ENCODE assay signal across 4 cellular contexts in the genomic region with DNA sequence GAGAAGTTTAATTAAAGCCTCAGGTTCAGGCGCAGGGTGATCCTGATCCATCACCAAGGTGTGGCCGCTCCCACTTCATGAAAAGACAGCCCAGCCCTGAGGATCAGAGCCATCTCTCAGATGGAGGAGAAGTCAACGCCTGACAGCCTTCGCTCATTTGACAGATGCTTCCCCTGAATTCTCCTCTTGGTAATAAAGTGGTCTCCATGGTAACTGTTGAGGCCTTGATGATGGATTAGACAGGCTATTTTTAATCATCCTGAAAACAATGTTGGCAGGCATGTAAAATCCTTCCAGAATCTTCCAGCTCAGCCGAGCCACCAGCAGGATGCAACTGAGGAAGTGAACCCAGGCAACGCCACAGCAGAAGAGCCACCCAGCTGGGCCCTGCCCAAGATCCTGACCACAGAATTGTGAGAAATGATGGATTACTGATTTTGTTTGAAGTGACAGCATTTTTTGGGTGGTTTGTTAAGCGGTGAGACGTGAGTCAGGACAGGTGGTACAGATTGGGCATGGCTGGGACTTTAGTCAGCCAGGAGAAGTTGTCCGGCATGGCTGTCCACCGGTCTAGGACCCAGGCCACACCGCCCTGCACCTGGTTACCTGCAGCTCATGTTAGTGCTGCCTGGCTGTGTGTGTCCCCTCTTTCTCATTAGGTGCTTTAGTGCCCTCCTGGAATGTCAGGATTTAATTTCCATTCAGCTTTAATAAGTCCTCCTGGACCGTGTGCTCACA.
A peak's percentile ranks its signal among the peaks of the same experiment; 100 is the strongest.
TF ChIP-seq lines count a peak whose summit lies in the region.

No MANE protein-coding gene starts in this region.

TF ChIP-seq in HepG2, 621 proteins besides CTCF, POLR2A, EP300 and RAD21:
- peak; percentile 94 for TF ChIP-seq ZNF331 (CRISPR knock-in tag; IDR thresholded peaks at IDR 0.05)
- TF ChIP-seq MTF2 (CRISPR knock-in tag; IDR thresholded peaks at IDR 0.05; ENCODE audit: borderline replicate concordance), result no peak

TF ChIP-seq in K562, 482 proteins besides CTCF, POLR2A, EP300 and RAD21:
- TF ChIP-seq ZNF507 (tag; conservative IDR thresholded peaks at IDR 0.05), result no peak
- peak; percentile 18 for TF ChIP-seq MEIS2 (IDR thresholded peaks at IDR 0.05; ENCODE audit: partially characterized antibody)
- TF ChIP-seq, protein P1, sequence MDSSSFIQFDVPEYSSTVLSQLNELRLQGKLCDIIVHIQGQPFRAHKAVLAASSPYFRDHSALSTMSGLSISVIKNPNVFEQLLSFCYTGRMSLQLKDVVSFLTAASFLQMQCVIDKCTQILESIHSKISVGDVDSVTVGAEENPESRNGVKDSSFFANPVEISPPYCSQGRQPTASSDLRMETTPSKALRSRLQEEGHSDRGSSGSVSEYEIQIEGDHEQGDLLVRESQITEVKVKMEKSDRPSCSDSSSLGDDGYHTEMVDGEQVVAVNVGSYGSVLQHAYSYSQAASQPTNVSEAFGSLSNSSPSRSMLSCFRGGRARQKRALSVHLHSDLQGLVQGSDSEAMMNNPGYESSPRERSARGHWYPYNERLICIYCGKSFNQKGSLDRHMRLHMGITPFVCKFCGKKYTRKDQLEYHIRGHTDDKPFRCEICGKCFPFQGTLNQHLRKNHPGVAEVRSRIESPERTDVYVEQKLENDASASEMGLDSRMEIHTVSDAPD (CRISPR knock-in tag; IDR thresholded peaks at IDR 0.05), result no peak
- peak; percentile 78 for TF ChIP-seq RFX1 (IDR thresholded peaks at IDR 0.05)
- TF ChIP-seq, protein P2, sequence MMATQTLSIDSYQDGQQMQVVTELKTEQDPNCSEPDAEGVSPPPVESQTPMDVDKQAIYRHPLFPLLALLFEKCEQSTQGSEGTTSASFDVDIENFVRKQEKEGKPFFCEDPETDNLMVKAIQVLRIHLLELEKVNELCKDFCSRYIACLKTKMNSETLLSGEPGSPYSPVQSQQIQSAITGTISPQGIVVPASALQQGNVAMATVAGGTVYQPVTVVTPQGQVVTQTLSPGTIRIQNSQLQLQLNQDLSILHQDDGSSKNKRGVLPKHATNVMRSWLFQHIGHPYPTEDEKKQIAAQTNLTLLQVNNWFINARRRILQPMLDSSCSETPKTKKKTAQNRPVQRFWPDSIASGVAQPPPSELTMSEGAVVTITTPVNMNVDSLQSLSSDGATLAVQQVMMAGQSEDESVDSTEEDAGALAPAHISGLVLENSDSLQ (IDR thresholded peaks at IDR 0.05), result peak; percentile 39; the same call in 1 of the 2 replicates
- TF ChIP-seq, protein P3, sequence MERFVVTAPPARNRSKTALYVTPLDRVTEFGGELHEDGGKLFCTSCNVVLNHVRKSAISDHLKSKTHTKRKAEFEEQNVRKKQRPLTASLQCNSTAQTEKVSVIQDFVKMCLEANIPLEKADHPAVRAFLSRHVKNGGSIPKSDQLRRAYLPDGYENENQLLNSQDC (CRISPR knock-in tag; IDR thresholded peaks at IDR 0.05), result no peak
- TF ChIP-seq, protein P4, sequence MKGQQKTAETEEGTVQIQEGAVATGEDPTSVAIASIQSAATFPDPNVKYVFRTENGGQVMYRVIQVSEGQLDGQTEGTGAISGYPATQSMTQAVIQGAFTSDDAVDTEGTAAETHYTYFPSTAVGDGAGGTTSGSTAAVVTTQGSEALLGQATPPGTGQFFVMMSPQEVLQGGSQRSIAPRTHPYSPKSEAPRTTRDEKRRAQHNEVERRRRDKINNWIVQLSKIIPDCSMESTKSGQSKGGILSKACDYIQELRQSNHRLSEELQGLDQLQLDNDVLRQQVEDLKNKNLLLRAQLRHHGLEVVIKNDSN (CRISPR knock-in tag; IDR thresholded peaks at IDR 0.05), result no peak

TF ChIP-seq in neural cell, 6 proteins besides CTCF, POLR2A, EP300 and RAD21:
- TF ChIP-seq EZH2 (IDR thresholded peaks at IDR 0.05; ENCODE audit: borderline replicate concordance, insufficient read depth, low read length, poor library complexity, severe bottlenecking) (no peak), SMC3 (conservative IDR thresholded peaks at IDR 0.05; ENCODE audit: poor library complexity) (peak; percentile 26), POLR2AphosphoS5 (IDR thresholded peaks at IDR 0.05) (peak; percentile 60)
- TF ChIP-seq, protein P5, sequence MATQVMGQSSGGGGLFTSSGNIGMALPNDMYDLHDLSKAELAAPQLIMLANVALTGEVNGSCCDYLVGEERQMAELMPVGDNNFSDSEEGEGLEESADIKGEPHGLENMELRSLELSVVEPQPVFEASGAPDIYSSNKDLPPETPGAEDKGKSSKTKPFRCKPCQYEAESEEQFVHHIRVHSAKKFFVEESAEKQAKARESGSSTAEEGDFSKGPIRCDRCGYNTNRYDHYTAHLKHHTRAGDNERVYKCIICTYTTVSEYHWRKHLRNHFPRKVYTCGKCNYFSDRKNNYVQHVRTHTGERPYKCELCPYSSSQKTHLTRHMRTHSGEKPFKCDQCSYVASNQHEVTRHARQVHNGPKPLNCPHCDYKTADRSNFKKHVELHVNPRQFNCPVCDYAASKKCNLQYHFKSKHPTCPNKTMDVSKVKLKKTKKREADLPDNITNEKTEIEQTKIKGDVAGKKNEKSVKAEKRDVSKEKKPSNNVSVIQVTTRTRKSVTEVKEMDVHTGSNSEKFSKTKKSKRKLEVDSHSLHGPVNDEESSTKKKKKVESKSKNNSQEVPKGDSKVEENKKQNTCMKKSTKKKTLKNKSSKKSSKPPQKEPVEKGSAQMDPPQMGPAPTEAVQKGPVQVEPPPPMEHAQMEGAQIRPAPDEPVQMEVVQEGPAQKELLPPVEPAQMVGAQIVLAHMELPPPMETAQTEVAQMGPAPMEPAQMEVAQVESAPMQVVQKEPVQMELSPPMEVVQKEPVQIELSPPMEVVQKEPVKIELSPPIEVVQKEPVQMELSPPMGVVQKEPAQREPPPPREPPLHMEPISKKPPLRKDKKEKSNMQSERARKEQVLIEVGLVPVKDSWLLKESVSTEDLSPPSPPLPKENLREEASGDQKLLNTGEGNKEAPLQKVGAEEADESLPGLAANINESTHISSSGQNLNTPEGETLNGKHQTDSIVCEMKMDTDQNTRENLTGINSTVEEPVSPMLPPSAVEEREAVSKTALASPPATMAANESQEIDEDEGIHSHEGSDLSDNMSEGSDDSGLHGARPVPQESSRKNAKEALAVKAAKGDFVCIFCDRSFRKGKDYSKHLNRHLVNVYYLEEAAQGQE (IDR thresholded peaks at IDR 0.05; ENCODE audit: borderline replicate concordance), result peak; percentile 60

TF ChIP-seq in WTC11, 78 proteins besides CTCF, POLR2A, EP300 and RAD21:
- TF ChIP-seq NFYB (CRISPR knock-in tag; conservative IDR thresholded peaks at IDR 0.05; ENCODE audit: low read depth) (no peak), ZNF317 (CRISPR knock-in tag; IDR thresholded peaks at IDR 0.05; ENCODE audit: borderline replicate concordance, low read depth) (no peak), SMAD4 (CRISPR knock-in tag; IDR thresholded peaks at IDR 0.05) (no peak), NFE2L1 (CRISPR knock-in tag; IDR thresholded peaks at IDR 0.05) (no peak), ESRRA (CRISPR knock-in tag; IDR thresholded peaks at IDR 0.05; ENCODE audit: borderline replicate concordance) (no peak), NFATC4 (CRISPR knock-in tag; IDR thresholded peaks at IDR 0.05) (no peak), SOX15 (CRISPR knock-in tag; IDR thresholded peaks at IDR 0.05) (no peak), GABPB1 (CRISPR knock-in tag; IDR thresholded peaks at IDR 0.05) (no peak), FOXJ3 (CRISPR knock-in tag; IDR thresholded peaks at IDR 0.05; ENCODE audit: borderline replicate concordance) (no peak), ZBTB21 (CRISPR knock-in tag; IDR thresholded peaks at IDR 0.05; ENCODE audit: borderline replicate concordance) (no peak), CREM (CRISPR knock-in tag; IDR thresholded peaks at IDR 0.05) (no peak), ZNF219 (CRISPR knock-in tag; IDR thresholded peaks at IDR 0.05; ENCODE audit: borderline replicate concordance) (no peak), ZNF671 (CRISPR knock-in tag; IDR thresholded peaks at IDR 0.05) (no peak), SP1 (CRISPR knock-in tag; conservative IDR thresholded peaks at IDR 0.05) (no peak), JAZF1 (CRISPR knock-in tag; IDR thresholded peaks at IDR 0.05) (no peak)
- TF ChIP-seq, protein P6, sequence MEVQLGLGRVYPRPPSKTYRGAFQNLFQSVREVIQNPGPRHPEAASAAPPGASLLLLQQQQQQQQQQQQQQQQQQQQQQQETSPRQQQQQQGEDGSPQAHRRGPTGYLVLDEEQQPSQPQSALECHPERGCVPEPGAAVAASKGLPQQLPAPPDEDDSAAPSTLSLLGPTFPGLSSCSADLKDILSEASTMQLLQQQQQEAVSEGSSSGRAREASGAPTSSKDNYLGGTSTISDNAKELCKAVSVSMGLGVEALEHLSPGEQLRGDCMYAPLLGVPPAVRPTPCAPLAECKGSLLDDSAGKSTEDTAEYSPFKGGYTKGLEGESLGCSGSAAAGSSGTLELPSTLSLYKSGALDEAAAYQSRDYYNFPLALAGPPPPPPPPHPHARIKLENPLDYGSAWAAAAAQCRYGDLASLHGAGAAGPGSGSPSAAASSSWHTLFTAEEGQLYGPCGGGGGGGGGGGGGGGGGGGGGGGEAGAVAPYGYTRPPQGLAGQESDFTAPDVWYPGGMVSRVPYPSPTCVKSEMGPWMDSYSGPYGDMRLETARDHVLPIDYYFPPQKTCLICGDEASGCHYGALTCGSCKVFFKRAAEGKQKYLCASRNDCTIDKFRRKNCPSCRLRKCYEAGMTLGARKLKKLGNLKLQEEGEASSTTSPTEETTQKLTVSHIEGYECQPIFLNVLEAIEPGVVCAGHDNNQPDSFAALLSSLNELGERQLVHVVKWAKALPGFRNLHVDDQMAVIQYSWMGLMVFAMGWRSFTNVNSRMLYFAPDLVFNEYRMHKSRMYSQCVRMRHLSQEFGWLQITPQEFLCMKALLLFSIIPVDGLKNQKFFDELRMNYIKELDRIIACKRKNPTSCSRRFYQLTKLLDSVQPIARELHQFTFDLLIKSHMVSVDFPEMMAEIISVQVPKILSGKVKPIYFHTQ (CRISPR knock-in tag; IDR thresholded peaks at IDR 0.05), result no peak
- TF ChIP-seq, protein P7, sequence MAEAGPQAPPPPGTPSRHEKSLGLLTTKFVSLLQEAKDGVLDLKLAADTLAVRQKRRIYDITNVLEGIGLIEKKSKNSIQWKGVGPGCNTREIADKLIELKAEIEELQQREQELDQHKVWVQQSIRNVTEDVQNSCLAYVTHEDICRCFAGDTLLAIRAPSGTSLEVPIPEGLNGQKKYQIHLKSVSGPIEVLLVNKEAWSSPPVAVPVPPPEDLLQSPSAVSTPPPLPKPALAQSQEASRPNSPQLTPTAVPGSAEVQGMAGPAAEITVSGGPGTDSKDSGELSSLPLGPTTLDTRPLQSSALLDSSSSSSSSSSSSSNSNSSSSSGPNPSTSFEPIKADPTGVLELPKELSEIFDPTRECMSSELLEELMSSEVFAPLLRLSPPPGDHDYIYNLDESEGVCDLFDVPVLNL (CRISPR knock-in tag; IDR thresholded peaks at IDR 0.05; ENCODE audit: borderline replicate concordance, low read depth), result no peak
- TF ChIP-seq, protein P8, sequence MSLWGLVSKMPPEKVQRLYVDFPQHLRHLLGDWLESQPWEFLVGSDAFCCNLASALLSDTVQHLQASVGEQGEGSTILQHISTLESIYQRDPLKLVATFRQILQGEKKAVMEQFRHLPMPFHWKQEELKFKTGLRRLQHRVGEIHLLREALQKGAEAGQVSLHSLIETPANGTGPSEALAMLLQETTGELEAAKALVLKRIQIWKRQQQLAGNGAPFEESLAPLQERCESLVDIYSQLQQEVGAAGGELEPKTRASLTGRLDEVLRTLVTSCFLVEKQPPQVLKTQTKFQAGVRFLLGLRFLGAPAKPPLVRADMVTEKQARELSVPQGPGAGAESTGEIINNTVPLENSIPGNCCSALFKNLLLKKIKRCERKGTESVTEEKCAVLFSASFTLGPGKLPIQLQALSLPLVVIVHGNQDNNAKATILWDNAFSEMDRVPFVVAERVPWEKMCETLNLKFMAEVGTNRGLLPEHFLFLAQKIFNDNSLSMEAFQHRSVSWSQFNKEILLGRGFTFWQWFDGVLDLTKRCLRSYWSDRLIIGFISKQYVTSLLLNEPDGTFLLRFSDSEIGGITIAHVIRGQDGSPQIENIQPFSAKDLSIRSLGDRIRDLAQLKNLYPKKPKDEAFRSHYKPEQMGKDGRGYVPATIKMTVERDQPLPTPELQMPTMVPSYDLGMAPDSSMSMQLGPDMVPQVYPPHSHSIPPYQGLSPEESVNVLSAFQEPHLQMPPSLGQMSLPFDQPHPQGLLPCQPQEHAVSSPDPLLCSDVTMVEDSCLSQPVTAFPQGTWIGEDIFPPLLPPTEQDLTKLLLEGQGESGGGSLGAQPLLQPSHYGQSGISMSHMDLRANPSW (CRISPR knock-in tag; conservative IDR thresholded peaks at IDR 0.05; ENCODE audit: low read depth), result no peak
- TF ChIP-seq, protein P9, sequence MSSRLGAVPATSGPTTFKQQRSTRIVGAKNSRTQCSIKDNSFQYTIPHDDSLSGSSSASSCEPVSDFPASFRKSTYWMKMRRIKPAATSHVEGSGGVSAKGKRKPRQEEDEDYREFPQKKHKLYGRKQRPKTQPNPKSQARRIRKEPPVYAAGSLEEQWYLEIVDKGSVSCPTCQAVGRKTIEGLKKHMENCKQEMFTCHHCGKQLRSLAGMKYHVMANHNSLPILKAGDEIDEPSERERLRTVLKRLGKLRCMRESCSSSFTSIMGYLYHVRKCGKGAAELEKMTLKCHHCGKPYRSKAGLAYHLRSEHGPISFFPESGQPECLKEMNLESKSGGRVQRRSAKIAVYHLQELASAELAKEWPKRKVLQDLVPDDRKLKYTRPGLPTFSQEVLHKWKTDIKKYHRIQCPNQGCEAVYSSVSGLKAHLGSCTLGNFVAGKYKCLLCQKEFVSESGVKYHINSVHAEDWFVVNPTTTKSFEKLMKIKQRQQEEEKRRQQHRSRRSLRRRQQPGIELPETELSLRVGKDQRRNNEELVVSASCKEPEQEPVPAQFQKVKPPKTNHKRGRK (CRISPR knock-in tag; IDR thresholded peaks at IDR 0.05; ENCODE audit: borderline replicate concordance), result no peak
- TF ChIP-seq, protein P10, sequence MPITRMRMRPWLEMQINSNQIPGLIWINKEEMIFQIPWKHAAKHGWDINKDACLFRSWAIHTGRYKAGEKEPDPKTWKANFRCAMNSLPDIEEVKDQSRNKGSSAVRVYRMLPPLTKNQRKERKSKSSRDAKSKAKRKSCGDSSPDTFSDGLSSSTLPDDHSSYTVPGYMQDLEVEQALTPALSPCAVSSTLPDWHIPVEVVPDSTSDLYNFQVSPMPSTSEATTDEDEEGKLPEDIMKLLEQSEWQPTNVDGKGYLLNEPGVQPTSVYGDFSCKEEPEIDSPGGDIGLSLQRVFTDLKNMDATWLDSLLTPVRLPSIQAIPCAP (CRISPR knock-in tag; IDR thresholded peaks at IDR 0.05), result no peak
